In genomic region chr14:89699076-89699475, GRCh38 we compare ENCODE assay signal across 8 cellular contexts.
"Had no signal": no experiment of that assay in that cellular context is flagged by ENCODE, and none has a peak within 500 bp of the region (broad histone marks: within the 10 kb centered on the region; RNA-seq: fewer than 3 reads in every experiment).

No MANE protein-coding gene starts in this region.

- ATAC-seq: GM23338 had no signal

- DNase-seq: H9, HCEC 1CT, IMR-90, KBM-7 had no signal

- H3K27ac Mint-ChIP-seq: GM23338, H9 had no signal

- H3K4me3 Mint-ChIP-seq: GM23338, H9 had no signal

- FAIRE-seq: H1, H54, HTR-8/SVneo had no signal

- H3K4me3 ChIP-seq: GM23338 had no signal

- H3K4me2 ChIP-seq: GM23338 had no signal
